14 cellular contexts compared by ENCODE assay signal in genomic region chr9:124886866-124887492, GRCh38. TPM values are rescaled to one million over a fixed set of nuclear protein-coding genes. Genes with fewer than 3 reads are reported as not detected.
"Had no signal": no experiment of that assay in that cellular context is flagged by ENCODE, and none has a peak within 500 bp of the region (broad histone marks: within the 10 kb centered on the region; RNA-seq: fewer than 3 reads in every experiment).

No MANE protein-coding gene starts in this region.

- H3K9me3 ChIP-seq: left ventricle myocardium inferior, upper lobe of left lung had no signal

- H3K27me3 ChIP-seq: upper lobe of left lung had no signal

- FAIRE-seq: astrocyte, keratinocyte had no signal

- H3K4me1 Mint-ChIP-seq: activated CD4-positive, alpha-beta memory T cell treated with anti-CD3 and anti-CD28 coated beads, Interleukin-2, amount 10 ng/mL, durations not matched to agents 7 days and 5 days; mesothelial cell of epicardium had no signal

- H3K27ac Mint-ChIP-seq: mesothelial cell of epicardium, progenitor cell of endocrine pancreas had no signal

- H3K27me3 Mint-ChIP-seq: activated CD4-positive, alpha-beta memory T cell treated with anti-CD3 and anti-CD28 coated beads, Interleukin-2, amount 10 ng/mL, durations not matched to agents 7 days and 5 days; progenitor cell of endocrine pancreas had no signal

- H3K4me1 ChIP-seq: left ventricle myocardium inferior, upper lobe of left lung had no signal

- H3K4me3 ChIP-seq: left ventricle myocardium inferior, upper lobe of left lung had no signal

- H3K27ac ChIP-seq: left ventricle myocardium inferior, upper lobe of left lung had no signal

- H3K4me3 Mint-ChIP-seq: activated CD4-positive, alpha-beta memory T cell treated with anti-CD3 and anti-CD28 coated beads, Interleukin-2, amount 10 ng/mL, durations not matched to agents 7 days and 5 days; mesothelial cell of epicardium had no signal

- H3K9me3 Mint-ChIP-seq: activated CD4-positive, alpha-beta memory T cell treated with anti-CD3 and anti-CD28 coated beads, Interleukin-2, amount 10 ng/mL, durations not matched to agents 7 days and 5 days; mesothelial cell of epicardium had no signal

- DNase-seq: activated CD4-positive, alpha-beta memory T cell treated with anti-CD3 and anti-CD28 coated beads, Interleukin-2, amount 10 ng/mL, durations not matched to agents 7 days and 5 days; activated CD4-positive, alpha-beta T cell treated with anti-CD3 and anti-CD28 coated beads for 1 hour; activated naive CD4-positive, alpha-beta T cell; cortex of kidney; effector memory CD4-positive, alpha-beta T cell; erythroblast; left ventricle myocardium inferior; stimulated activated CD4-positive, alpha-beta T cell treated with anti-CD3 and anti-CD28 coated beads, Interleukin-12 subunit alpha, Interleukin-12 subunit beta, amount 100 ng/mL, for 4 hours; stimulated activated naive CD4-positive, alpha-beta T cell treated with Interleukin-2 at 50 U/mL for 16 hours; upper lobe of left lung had no signal

RNA-seq across cellular contexts. Expression of gene WDR38, which starts 33.7 kb away (rescaled TPM):
- total RNA-seq: activated CD4-positive, alpha-beta memory T cell treated with anti-CD3 and anti-CD28 coated beads, Interleukin-2, amount 10 ng/mL, durations not matched to agents 7 days and 5 days; astrocyte; left ventricle myocardium inferior; mesothelial cell of epicardium; progenitor cell of endocrine pancreas had no signal
- polyA plus RNA-seq: keratinocyte had no signal
